In genomic region chr9:19683715-19684114, GRCh38 we compare ENCODE assay signal across 21 cellular contexts.
"Had no signal": no experiment of that assay in that cellular context is flagged by ENCODE, and none has a peak within 500 bp of the region (broad histone marks: within the 10 kb centered on the region; RNA-seq: fewer than 3 reads in every experiment).

No MANE protein-coding gene starts in this region.

- H3K27ac ChIP-seq: coronary artery, epithelial cell of prostate, esophagus squamous epithelium, gastrocnemius medialis, heart right ventricle, left lung, lower lobe of right lung had no signal

- H3K4me1 Mint-ChIP-seq: immature natural killer cell had no signal

- ATAC-seq: esophagus mucosa, gastrocnemius medialis, heart right ventricle, left cardiac atrium, left lung, left ventricle myocardium superior, lower lobe of right lung had no signal

- H3K4me1 ChIP-seq: esophagus squamous epithelium, gastrocnemius medialis, heart right ventricle, left lung, lower lobe of right lung had no signal

- H3K9me3 ChIP-seq: esophagus squamous epithelium, gastrocnemius medialis, lower lobe of right lung had no signal

- H3K4me3 Mint-ChIP-seq: immature natural killer cell had no signal

- DNase-seq: effector CD4-positive, alpha-beta T cell; effector memory CD4-positive, alpha-beta T cell; erythroblast; esophagus squamous epithelium; foreskin fibroblast; foreskin melanocyte; gastrocnemius medialis; glutamatergic neuron; head of caudate nucleus; heart right ventricle; hippocampal formation; immature natural killer cell; left cardiac atrium; left lung; left ventricle myocardium superior; lower lobe of right lung; mesenchymal stem cell; midbrain had no signal

- H3K27ac Mint-ChIP-seq: immature natural killer cell had no signal

- H3K4me3 ChIP-seq: coronary artery, esophagus squamous epithelium, gastrocnemius medialis, heart right ventricle, left lung, lower lobe of right lung had no signal

- H3K36me3 ChIP-seq: esophagus squamous epithelium, gastrocnemius medialis, heart right ventricle, left lung, lower lobe of right lung had no signal

- H3K27me3 ChIP-seq: esophagus squamous epithelium, gastrocnemius medialis, heart right ventricle, left lung had no signal

- H3K36me3 Mint-ChIP-seq: immature natural killer cell had no signal
